In genomic region chr9:114121445-114122151, GRCh38 we compare ENCODE assay signal across 31 cellular contexts. TPM values are rescaled to one million over a fixed set of nuclear protein-coding genes. Genes with fewer than 3 reads are reported as not detected.
DNase-seq lines count a peak whose midpoint lies in the region; ATAC-seq, FAIRE-seq and TF ChIP-seq lines count a peak whose summit lies in the region.
"Had no signal": no experiment of that assay in that cellular context is flagged by ENCODE, and none has a peak within 500 bp of the region (broad histone marks: within the 10 kb centered on the region; RNA-seq: fewer than 3 reads in every experiment).

No MANE protein-coding gene starts in this region.

- no peaks in the 10 kb centered on the region for H3K9me3 Mint-ChIP-seq in nephron progenitor cell
- H3K9me3 Mint-ChIP-seq: activated naive CD8-positive, alpha-beta T cell treated with anti-CD3 and anti-CD28 coated beads for 36 hours; activated T-helper 17 cell treated with anti-CD3 and anti-CD28 coated beads, Interleukin-2, amount 50 U/mL, for 72 hours; neural progenitor cell; type B pancreatic cell had no signal

- H3K4me1 Mint-ChIP-seq in nephron progenitor cell: peaks cover 81% of the 10 kb centered on the region
- H3K4me1 Mint-ChIP-seq: activated naive CD8-positive, alpha-beta T cell treated with anti-CD3 and anti-CD28 coated beads for 36 hours; activated T-helper 17 cell treated with anti-CD3 and anti-CD28 coated beads, Interleukin-2, amount 50 U/mL, for 72 hours; IgD-negative memory B cell; stimulated activated naive B cell treated with anti-CD40 and anti-IgM and Interleukin-4, amounts not matched to agents 10 μg/mL and 1 μg/mL and 100 μg/mL, for 72 hours had no signal

- no peak for ATAC-seq in K562
- ATAC-seq in GM19324 (IDR thresholded peaks at IDR 0.05; ENCODE audit: low FRiP score, unreplicated experiment): no peak
- ATAC-seq in omental fat pad (ENCODE audit: low FRiP score): no peak
- ATAC-seq in pancreas: no peak
- ATAC-seq: activated CD8-positive, alpha-beta T cell treated with anti-CD3 and anti-CD28 coated beads, Interleukin-2, amount 10 ng/mL, durations not matched to agents 7 days and 5 days; activated T-helper 17 cell treated with anti-CD3 and anti-CD28 coated beads, Interleukin-2, amount 50 U/mL, for 72 hours; gastroesophageal sphincter; left colon; psoas muscle; stimulated activated naive B cell treated with anti-CD40 and anti-IgM and Interleukin-4, amounts not matched to agents 10 μg/mL and 1 μg/mL and 100 μg/mL, for 72 hours had no signal

- H3K36me3 Mint-ChIP-seq in nephron progenitor cell (ENCODE audit: low read depth): no peaks in the 10 kb centered on the region
- H3K36me3 Mint-ChIP-seq: activated naive CD8-positive, alpha-beta T cell treated with anti-CD3 and anti-CD28 coated beads for 36 hours; CD14-positive monocyte; neural progenitor cell; stimulated activated naive B cell treated with anti-CD40 and anti-IgM and Interleukin-4, amounts not matched to agents 10 μg/mL and 1 μg/mL and 100 μg/mL, for 72 hours; type B pancreatic cell had no signal

- no TSS peak for BruUV-seq in K562 (replicated peaks; lab: Mats Ljungman, UMichigan)

- H3K27ac ChIP-seq in K562 (ENCODE audit: extremely low read depth, low read depth, low read length): no peak overlapping the region
- H3K27ac ChIP-seq in pancreas: no peak overlapping the region
- H3K27ac ChIP-seq: breast epithelium, gastroesophageal sphincter, neural progenitor cell, Peyer's patch, psoas muscle had no signal

- no peaks in the 10 kb centered on the region for H3K9me3 ChIP-seq in K562 (replicated peaks; ENCODE audit: control insufficient read depth, insufficient read depth, low read depth, low read length)
- H3K9me3 ChIP-seq in pancreas: no peaks in the 10 kb centered on the region
- H3K9me3 ChIP-seq: breast epithelium, gastroesophageal sphincter, Peyer's patch, psoas muscle had no signal

- H3K9me1 ChIP-seq in K562 (ENCODE audit: control insufficient read depth, insufficient read depth, low read length): no peaks in the 10 kb centered on the region

- H3K4me3 ChIP-seq in K562 (no peak overlapping the region), pancreas (no peak overlapping the region)
- H3K4me3 ChIP-seq: breast epithelium, gastroesophageal sphincter, neural progenitor cell, Peyer's patch, psoas muscle had no signal

- no peak overlapping the region for H2AFZ ChIP-seq in K562 (ENCODE audit: low read depth, low read length)
- H2AFZ ChIP-seq: neural progenitor cell had no signal

- no peak overlapping the region for H3K4me2 ChIP-seq in K562 (ENCODE audit: insufficient read depth, low read length)
- H3K4me2 ChIP-seq: neural progenitor cell had no signal

- H3K4me3 Mint-ChIP-seq in nephron progenitor cell: no peak overlapping the region
- H3K4me3 Mint-ChIP-seq: activated CD8-positive, alpha-beta T cell treated with anti-CD3 and anti-CD28 coated beads, Interleukin-2, amount 10 ng/mL, durations not matched to agents 7 days and 5 days; activated naive CD8-positive, alpha-beta T cell treated with anti-CD3 and anti-CD28 coated beads for 36 hours; activated T-helper 17 cell treated with anti-CD3 and anti-CD28 coated beads, Interleukin-2, amount 50 U/mL, for 72 hours; CD14-positive monocyte; IgD-negative memory B cell; neural progenitor cell; stimulated activated naive B cell treated with anti-CD40 and anti-IgM and Interleukin-4, amounts not matched to agents 10 μg/mL and 1 μg/mL and 100 μg/mL, for 72 hours; type B pancreatic cell had no signal

- H3K27me3 ChIP-seq in K562 (ENCODE audit: control insufficient read depth in 2 of 2, insufficient read depth in 2 of 2, low read length in 2 of 2) (peaks cover 8 to 33% of the 10 kb centered on the region in 2 experiments; a peak in 4 of 5 replicates), pancreas (no peaks in the 10 kb centered on the region)
- H3K27me3 ChIP-seq: breast epithelium, neural progenitor cell, Peyer's patch had no signal

- TF ChIP-seq POLR2A in K562 (conservative IDR thresholded peaks at IDR 0.05): no peak

- TF ChIP-seq CTCF in K562 (IDR thresholded peaks at IDR 0.05 in 2 of 3, conservative IDR thresholded peaks at IDR 0.05 in 1 of 3; ENCODE audit: insufficient read depth in 2 of 3, low read depth in 1 of 3, low read length in 3 of 3) (no peak), nephron progenitor cell (IDR thresholded peaks at IDR 0.05) (no peak), omental fat pad (IDR thresholded peaks at IDR 0.05) (no peak), pancreas (IDR thresholded peaks at IDR 0.05) (no peak)

- in situ Hi-C loops in K562 (cut with MboI): no loop called here

- CTCF ChIA-PET in K562 (lab: Yijun Ruan, JAX; ENCODE audit: low intra/inter-chr PET ratio): no interaction called here

- no peaks in the 10 kb centered on the region for H3K36me3 ChIP-seq in K562 (ENCODE audit: control insufficient read depth, insufficient read depth, low read length)
- H3K36me3 ChIP-seq in pancreas: no peaks in the 10 kb centered on the region
- H3K36me3 ChIP-seq: breast epithelium, gastroesophageal sphincter, neural progenitor cell, Peyer's patch had no signal

- H3K4me1 ChIP-seq in K562 (replicated peaks in 1 of 2; ENCODE audit: control insufficient read depth in 2 of 2, insufficient read depth in 2 of 2, low read length in 2 of 2) (no peaks in the 10 kb centered on the region), pancreas (peaks cover 0 to 9% (median 0%) of the 10 kb centered on the region in 3 donors)
- H3K4me1 ChIP-seq: breast epithelium, gastroesophageal sphincter, Peyer's patch, psoas muscle had no signal

- peak; percentile 50 for DNase-seq in activated effector memory CD4-positive, alpha-beta T cell treated with anti-CD3 and anti-CD28 coated beads, Interleukin-2, amount 50 U/mL, for 16 hours
- DNase-seq in activated effector memory CD4-positive, alpha-beta T cell treated with Interleukin-2 at 50 U/mL for 16 hours: no peak
- no peak for DNase-seq in K562 (ENCODE audit: extremely low read depth in 1 of 4, low spot score in 3 of 4)
- DNase-seq in nephron progenitor cell: peak; percentile 25
- no peak for DNase-seq in omental fat pad (ENCODE audit: low spot score)
- no peak for DNase-seq in activated CD4-positive, CD25-positive, alpha-beta regulatory T cell treated with anti-CD3 and anti-CD28 coated beads, Interleukin-2, amount 50 U/mL, for 72 hours
- no peak for DNase-seq in pancreas
- DNase-seq: activated CD4-positive, alpha-beta T cell treated with anti-CD3 and anti-CD28 coated beads for 4 hours; activated CD8-positive, alpha-beta T cell treated with anti-CD3 and anti-CD28 coated beads, Interleukin-2, amount 10 ng/mL, durations not matched to agents 7 days and 5 days; activated naive CD8-positive, alpha-beta T cell treated with anti-CD3 and anti-CD28 coated beads for 36 hours; anterior cingulate cortex; hippocampal formation; left colon; NCI-H146; NCI-H526 treated with DMSO at 0.1 percent for 48 hours; Peyer's patch; psoas muscle; SIG-M5; stimulated activated naive B cell treated with anti-CD40 and anti-IgM and Interleukin-4, amounts not matched to agents 10 μg/mL and 1 μg/mL and 100 μg/mL, for 72 hours; substantia nigra; SW 1271 had no signal

- intact Hi-C loops in K562 (cut with micrococcal nuclease) (no loop called here), pancreas (cut with DNase I) (no loop called here)

- no peaks in the 10 kb centered on the region for H4K20me1 ChIP-seq in K562 (replicated peaks; ENCODE audit: control insufficient read depth, insufficient read depth, low read length)

- no peaks in the 10 kb centered on the region for H3K79me2 ChIP-seq in K562 (ENCODE audit: control insufficient read depth, insufficient read depth, low read length)

- TF ChIP-seq RAD21 in K562 (CRISPR knock-in tag; conservative IDR thresholded peaks at IDR 0.05 in 1 of 2, IDR thresholded peaks at IDR 0.05 in 1 of 2): no peak

- peaks cover 9% of the 10 kb centered on the region for H3K27me3 Mint-ChIP-seq in nephron progenitor cell (ENCODE audit: low read depth, poor library complexity)

- FAIRE-seq in K562 (lab: Jason Lieb, UNC) (no peak), pancreas (lab: Jason Lieb, UNC) (no peak)
- FAIRE-seq: colon had no signal

- H3K27ac Mint-ChIP-seq in nephron progenitor cell: peak overlapping the region; percentile 75
- H3K27ac Mint-ChIP-seq: activated CD8-positive, alpha-beta T cell treated with anti-CD3 and anti-CD28 coated beads, Interleukin-2, amount 10 ng/mL, durations not matched to agents 7 days and 5 days; activated naive CD8-positive, alpha-beta T cell treated with anti-CD3 and anti-CD28 coated beads for 36 hours; activated T-helper 17 cell treated with anti-CD3 and anti-CD28 coated beads, Interleukin-2, amount 50 U/mL, for 72 hours; CD14-positive monocyte; IgD-negative memory B cell; stimulated activated naive B cell treated with anti-CD40 and anti-IgM and Interleukin-4, amounts not matched to agents 10 μg/mL and 1 μg/mL and 100 μg/mL, for 72 hours; type B pancreatic cell had no signal

- WGBS in K562 (ENCODE audit: insufficient coverage, low coverage, missing lambda C conversion rate): under 1% methylated on average over 15 of the region's 15 CpGs
- WGBS in pancreas, 2 donors: 84 to 88% methylated on average over 15 of the region's 15 CpGs

- TF ChIP-seq EP300 in K562 (IDR thresholded peaks at IDR 0.05; ENCODE audit: low read length): no peak

- no peak overlapping the region; a peak in 1 of 4 replicates for H3K9ac ChIP-seq in K562 (ENCODE audit: insufficient read depth in 1 of 2, low read depth in 2 of 2, low read length in 2 of 2)
- H3K9ac ChIP-seq: neural progenitor cell had no signal

- POLR2A ChIA-PET in K562 (lab: Yijun Ruan, JAX): interaction anchor here (1.0 to 1.5 kb wide), 2 partner anchors 11 to 134 kb away, joined by 4 to 5 read pairs; no protein-coding TSS in a partner anchor

RNA-seq across cellular contexts. Expression of gene KIF12, which starts 22.5 kb away (rescaled TPM):
- total RNA-seq in K562 (2011; cell fraction: chromatin; rRNA removed; ENCODE audit: low replicate concordance): not detected in 2 replicates
- not detected in 2 replicates for total RNA-seq in K562 (2011; cell fraction: nucleolus; rRNA removed)
- not detected in 2 replicates for total RNA-seq in K562 (2011; cell fraction: nucleoplasm; rRNA removed)
- not detected in 2 replicates for total RNA-seq in K562 (2014; rRNA removed)
- not detected in 2 replicates for total RNA-seq in K562 (2014; rRNA removed; fragmentation: Illumina TruSeq; extraction: Trizol)
- total RNA-seq in K562 (2015; rRNA removed; fragmentation: Illumina TruSeq; extraction: Trizol): not detected in 2 replicates
- total RNA-seq in K562 (2021): not detected in 2 replicates
- not detected in 2 replicates for polyA plus RNA-seq in K562 (2011; rRNA removed)
- polyA plus RNA-seq in K562 (2011; cell fraction: cytosol; rRNA removed): not detected in 2 replicates
- polyA plus RNA-seq in K562 (2011; cell fraction: nucleus; rRNA removed): not detected in 2 replicates
- 0.06 TPM in 1 of 2 replicates, not detected in the other for polyA plus RNA-seq in K562 (2012)
- not detected in 2 replicates for polyA plus RNA-seq in K562 (2014; fragmentation: Illumina TruSeq; extraction: Trizol)
- polyA plus RNA-seq in K562 (2014; fragmentation: Nextera tagmentation; extraction: Ambion mirVana): not detected
- polyA plus RNA-seq in K562 (2014; rRNA removed): not detected in 2 replicates
- polyA minus RNA-seq in K562 (2011; rRNA and poly(A)+ RNA removed): not detected in 2 replicates
- polyA minus RNA-seq in K562 (2011; cell fraction: cytosol; rRNA and poly(A)+ RNA removed): not detected in 2 replicates
- not detected in 2 replicates for polyA minus RNA-seq in K562 (2011; cell fraction: nucleus; rRNA and poly(A)+ RNA removed)
- under 1 TPM in 2 of 4 donors, not detected in 2; 0.12 to 0.19 TPM for total RNA-seq in omental fat pad
- 100 to 1,000 TPM in 1 of 6 donors, 10 to 100 TPM in 5; 40.4 to 124 (median 58.5) TPM for total RNA-seq in pancreas
- 100 to 1,000 TPM; 393 to 605 TPM for polyA plus RNA-seq in pancreas
- total RNA-seq: activated CD8-positive, alpha-beta T cell treated with anti-CD3 and anti-CD28 coated beads, Interleukin-2, amount 10 ng/mL, durations not matched to agents 7 days and 5 days; activated naive CD8-positive, alpha-beta T cell treated with anti-CD3 and anti-CD28 coated beads for 36 hours; activated T-helper 17 cell treated with anti-CD3 and anti-CD28 coated beads, Interleukin-2, amount 50 U/mL, for 72 hours; fibroblast of lung; gastroesophageal sphincter had no signal
- polyA plus RNA-seq: CD14-positive monocyte, fibroblast of lung, IgD-negative memory B cell had no signal

RNA-seq across cellular contexts. Expression of gene COL27A1, which starts 33.7 kb away (rescaled TPM):
- total RNA-seq in K562 (2011; cell fraction: chromatin; rRNA removed; ENCODE audit: low replicate concordance): not detected in 2 replicates
- not detected in 2 replicates for total RNA-seq in K562 (2011; cell fraction: nucleolus; rRNA removed)
- total RNA-seq in K562 (2011; cell fraction: nucleoplasm; rRNA removed): not detected in 2 replicates
- total RNA-seq in K562 (2014; rRNA removed) (0.08 TPM in 1 of 2 replicates, not detected in the other), K562 (2014; rRNA removed; fragmentation: Illumina TruSeq; extraction: Trizol) (not detected in 2 replicates), K562 (2015; rRNA removed; fragmentation: Illumina TruSeq; extraction: Trizol) (not detected in 2 replicates), K562 (2021) (0.07 and 0.16 TPM in 2 replicates), omental fat pad (10 to 100 TPM in 3 of 4 donors, 1 to 10 TPM in 1; 4.9 to 78.9 (median 10.1) TPM), pancreas (10 to 100 TPM in 5 of 6 donors, 1 to 10 TPM in 1; 9.7 to 31.8 (median 17.3) TPM)
- polyA plus RNA-seq in K562 (2011; rRNA removed) (not detected in 2 replicates), K562 (2014; fragmentation: Illumina TruSeq; extraction: Trizol) (not detected in 2 replicates), K562 (2014; fragmentation: Nextera tagmentation; extraction: Ambion mirVana) (not detected), K562 (2014; rRNA removed) (0.07 TPM in 1 of 2 replicates, not detected in the other), pancreas (100 to 1,000 TPM in 1 of 2 donors, 10 to 100 TPM in 1; 71.1 to 109 TPM)
- polyA plus RNA-seq in K562 (2011; cell fraction: cytosol; rRNA removed): not detected in 2 replicates
- 0.04 TPM in 1 of 2 replicates, not detected in the other for polyA plus RNA-seq in K562 (2011; cell fraction: nucleus; rRNA removed)
- not detected in 2 replicates for polyA plus RNA-seq in K562 (2012)
- polyA minus RNA-seq in K562 (2011; rRNA and poly(A)+ RNA removed): not detected in 2 replicates
- not detected in 2 replicates for polyA minus RNA-seq in K562 (2011; cell fraction: cytosol; rRNA and poly(A)+ RNA removed)
- 0.13 TPM in 1 of 2 replicates, not detected in the other for polyA minus RNA-seq in K562 (2011; cell fraction: nucleus; rRNA and poly(A)+ RNA removed)
- polyA plus RNA-seq: CD14-positive monocyte, IgD-negative memory B cell had no signal

RNA-seq across cellular contexts. Expression of gene AMBP, which starts 43.5 kb away (rescaled TPM):
- not detected in 2 replicates for total RNA-seq in K562 (2011; cell fraction: chromatin; rRNA removed; ENCODE audit: low replicate concordance)
- total RNA-seq in K562 (2011; cell fraction: nucleolus; rRNA removed): not detected in 2 replicates
- total RNA-seq in K562 (2011; cell fraction: nucleoplasm; rRNA removed): not detected in 2 replicates
- total RNA-seq in K562 (2014; rRNA removed) (not detected in 2 replicates), K562 (2014; rRNA removed; fragmentation: Illumina TruSeq; extraction: Trizol) (not detected in 2 replicates), K562 (2015; rRNA removed; fragmentation: Illumina TruSeq; extraction: Trizol) (not detected in 2 replicates), K562 (2021) (1.3 and 2.1 TPM in 2 replicates), omental fat pad (not detected), pancreas (100 to 1,000 TPM in 3 of 6 donors, 10 to 100 TPM in 3; 62.7 to 108 (median 89.2) TPM)
- polyA plus RNA-seq in K562 (2011; rRNA removed) (not detected in 2 replicates), K562 (2014; fragmentation: Illumina TruSeq; extraction: Trizol) (not detected in 2 replicates), K562 (2014; fragmentation: Nextera tagmentation; extraction: Ambion mirVana) (not detected), K562 (2014; rRNA removed) (not detected in 2 replicates), pancreas (100 to 1,000 TPM; 178 to 370 TPM)
- not detected in 2 replicates for polyA plus RNA-seq in K562 (2011; cell fraction: cytosol; rRNA removed)
- polyA plus RNA-seq in K562 (2011; cell fraction: nucleus; rRNA removed): not detected in 2 replicates
- polyA plus RNA-seq in K562 (2012): not detected in 2 replicates
- not detected in 2 replicates for polyA minus RNA-seq in K562 (2011; rRNA and poly(A)+ RNA removed)
- 2.5 TPM in 1 of 2 replicates, not detected in the other for polyA minus RNA-seq in K562 (2011; cell fraction: cytosol; rRNA and poly(A)+ RNA removed)
- polyA minus RNA-seq in K562 (2011; cell fraction: nucleus; rRNA and poly(A)+ RNA removed): not detected in 2 replicates
- total RNA-seq: activated CD8-positive, alpha-beta T cell treated with anti-CD3 and anti-CD28 coated beads, Interleukin-2, amount 10 ng/mL, durations not matched to agents 7 days and 5 days; activated naive CD8-positive, alpha-beta T cell treated with anti-CD3 and anti-CD28 coated beads for 36 hours; activated T-helper 17 cell treated with anti-CD3 and anti-CD28 coated beads, Interleukin-2, amount 50 U/mL, for 72 hours; gastroesophageal sphincter had no signal
- polyA plus RNA-seq: CD14-positive monocyte, IgD-negative memory B cell, psoas muscle had no signal

Comparison
In these comparisons a context has a peak if more than half of its experiments do, and no peak if none do; other contexts are left out.
1. DNase-seq: peak in activated effector memory CD4-positive, alpha-beta T cell treated with anti-CD3 and anti-CD28 coated beads, Interleukin-2, amount 50 U/mL, for 16 hours (single experiment) and nephron progenitor cell (single experiment); none in activated effector memory CD4-positive, alpha-beta T cell treated with Interleukin-2 at 50 U/mL for 16 hours (single experiment), K562 (0 of 4), omental fat pad (single experiment), activated CD4-positive, CD25-positive, alpha-beta regulatory T cell treated with anti-CD3 and anti-CD28 coated beads, Interleukin-2, amount 50 U/mL, for 72 hours (single experiment) and pancreas (0 of 6).
2. RNA of gene KIF12, which starts 22.5 kb away (total RNA-seq): 40.4 to 124 TPM in pancreas; 0.12 to 0.19 TPM in omental fat pad and not detected in K562; every median in the first group is over 10 times any median in the second.
3. RNA of gene COL27A1, which starts 33.7 kb away (total RNA-seq): 9.7 to 31.8 TPM in pancreas and 4.9 to 78.9 TPM in omental fat pad; 0.07 to 0.16 TPM in K562; every median in the first group is over 4 times any median in the second.
4. RNA of gene AMBP, which starts 43.5 kb away (total RNA-seq): 62.7 to 108 TPM in pancreas; 1.3 to 2.1 TPM in K562 and not detected in omental fat pad; every median in the first group is over 10 times any median in the second.